ENCODE assay signal across 22 cellular contexts in genomic region chr2:101139495-101139894, GRCh38.
"Had no signal": no experiment of that assay in that cellular context is flagged by ENCODE, and none has a peak within 500 bp of the region (broad histone marks: within the 10 kb centered on the region; RNA-seq: fewer than 3 reads in every experiment).

No MANE protein-coding gene starts in this region.

- DNase-seq: activated CD4-positive, alpha-beta T cell treated with anti-CD3 and anti-CD28 coated beads for 36 hours; activated CD4-positive, alpha-beta T cell treated with anti-CD3 and anti-CD28 coated beads, Interleukin-2, amount 50 U/mL, for 4 hours; activated CD4-positive, CD25-positive, alpha-beta regulatory T cell; activated CD8-positive, alpha-beta memory T cell treated with anti-CD3 and anti-CD28 coated beads for 24 hours; activated effector memory CD4-positive, alpha-beta T cell treated with Interleukin-2 at 50 U/mL for 16 hours; activated naive CD4-positive, alpha-beta T cell treated with Interleukin-2 at 50 U/mL for 16 hours; activated naive CD8-positive, alpha-beta T cell treated with anti-CD3 and anti-CD28 coated beads, Interleukin-2, amount 10 ng/mL, durations not matched to agents 7 days and 5 days; cortex of kidney; effector memory CD8-positive, alpha-beta T cell; erythroblast; hippocampal formation; left colon; natural killer cell; stimulated activated CD4-positive, alpha-beta T cell treated with anti-CD3 and anti-CD28 coated beads, Interleukin-2, amount 100 ng/mL, for 48 hours; stimulated activated naive CD4-positive, alpha-beta T cell treated with Interleukin-2 at 50 U/mL for 16 hours; T-helper 1 cell; transverse colon had no signal

- H3K27me3 ChIP-seq: ascending aorta, gastroesophageal sphincter, transverse colon had no signal

- H3K9me3 Mint-ChIP-seq: activated naive CD8-positive, alpha-beta T cell treated with anti-CD3 and anti-CD28 coated beads, Interleukin-2, amount 10 ng/mL, durations not matched to agents 7 days and 5 days; natural killer cell; T-helper 2 cell treated with Interferon-gamma antibody and Interleukin-4, amounts not matched to agents 5 μg/mL and 100 μg/mL, for 36 hours had no signal

- H3K4me1 ChIP-seq: transverse colon had no signal

- H3K4me3 ChIP-seq: ascending aorta, gastroesophageal sphincter, transverse colon had no signal

- H3K27ac ChIP-seq: ascending aorta, gastroesophageal sphincter, transverse colon had no signal

- H3K27ac Mint-ChIP-seq: activated CD4-positive, alpha-beta T cell treated with anti-CD3 and anti-CD28 coated beads for 36 hours; brain; effector memory CD8-positive, alpha-beta T cell; memory B cell; natural killer cell; T-helper 2 cell treated with Interferon-gamma antibody and Interleukin-4, amounts not matched to agents 5 μg/mL and 100 μg/mL, for 36 hours had no signal

- H3K36me3 ChIP-seq: ascending aorta, gastroesophageal sphincter, transverse colon had no signal

- H3K36me3 Mint-ChIP-seq: activated naive CD8-positive, alpha-beta T cell treated with anti-CD3 and anti-CD28 coated beads, Interleukin-2, amount 10 ng/mL, durations not matched to agents 7 days and 5 days; natural killer cell had no signal

- H3K4me3 Mint-ChIP-seq: activated CD4-positive, alpha-beta T cell treated with anti-CD3 and anti-CD28 coated beads for 36 hours; activated naive CD8-positive, alpha-beta T cell treated with anti-CD3 and anti-CD28 coated beads, Interleukin-2, amount 10 ng/mL, durations not matched to agents 7 days and 5 days; brain; effector memory CD8-positive, alpha-beta T cell; memory B cell; natural killer cell; T-helper 2 cell treated with Interferon-gamma antibody and Interleukin-4, amounts not matched to agents 5 μg/mL and 100 μg/mL, for 36 hours had no signal

- ATAC-seq: activated CD4-positive, alpha-beta T cell treated with anti-CD3 and anti-CD28 coated beads for 36 hours; effector memory CD8-positive, alpha-beta T cell; gastroesophageal sphincter; left colon; natural killer cell had no signal

- H3K27me3 Mint-ChIP-seq: brain had no signal

- H3K9me3 ChIP-seq: ascending aorta, gastroesophageal sphincter, transverse colon had no signal

- H3K4me1 Mint-ChIP-seq: activated CD4-positive, alpha-beta T cell treated with anti-CD3 and anti-CD28 coated beads for 36 hours; activated naive CD8-positive, alpha-beta T cell treated with anti-CD3 and anti-CD28 coated beads, Interleukin-2, amount 10 ng/mL, durations not matched to agents 7 days and 5 days; brain; memory B cell; natural killer cell had no signal
